In the genomic region with DNA sequence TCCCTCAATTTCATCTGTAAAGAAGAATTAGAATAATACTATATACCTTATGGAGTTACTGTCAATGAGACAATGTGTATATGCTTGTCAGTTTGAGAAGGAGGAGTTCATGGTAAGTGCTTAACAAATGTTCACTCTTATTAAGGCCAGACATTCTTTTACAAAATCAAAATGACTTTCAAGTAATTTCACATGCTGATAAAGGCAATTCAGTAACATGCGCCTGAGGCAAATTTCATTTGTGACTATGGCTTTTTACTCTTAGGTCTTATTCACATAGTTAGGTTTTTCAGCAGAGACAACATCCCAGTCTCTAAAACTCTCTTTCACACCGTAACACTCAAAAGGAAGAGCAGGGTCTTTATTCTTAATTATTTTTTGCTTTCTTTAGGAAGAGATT, we compare ENCODE assay signal across 1 cellular context.
TF ChIP-seq lines count a peak whose summit lies in the region.

No MANE protein-coding gene starts in this region.

TF ChIP-seq in K562, 482 proteins besides CTCF, POLR2A, EP300 and RAD21 (continued from another document):
- TF ChIP-seq ZBTB26 (CRISPR knock-in tag; IDR thresholded peaks at IDR 0.05) (no peak), ZNF717 (CRISPR knock-in tag; IDR thresholded peaks at IDR 0.05) (no peak), ZNF282 (CRISPR knock-in tag; IDR thresholded peaks at IDR 0.05) (no peak), BHLHE40 (IDR thresholded peaks at IDR 0.05; ENCODE audit: low read length) (no peak), MEIS2 (IDR thresholded peaks at IDR 0.05; ENCODE audit: partially characterized antibody) (no peak), PHF21A (IDR thresholded peaks at IDR 0.05; ENCODE audit: borderline replicate concordance, low read depth) (no peak)
